ENCODE assay signal across 12 cellular contexts in the genomic region with DNA sequence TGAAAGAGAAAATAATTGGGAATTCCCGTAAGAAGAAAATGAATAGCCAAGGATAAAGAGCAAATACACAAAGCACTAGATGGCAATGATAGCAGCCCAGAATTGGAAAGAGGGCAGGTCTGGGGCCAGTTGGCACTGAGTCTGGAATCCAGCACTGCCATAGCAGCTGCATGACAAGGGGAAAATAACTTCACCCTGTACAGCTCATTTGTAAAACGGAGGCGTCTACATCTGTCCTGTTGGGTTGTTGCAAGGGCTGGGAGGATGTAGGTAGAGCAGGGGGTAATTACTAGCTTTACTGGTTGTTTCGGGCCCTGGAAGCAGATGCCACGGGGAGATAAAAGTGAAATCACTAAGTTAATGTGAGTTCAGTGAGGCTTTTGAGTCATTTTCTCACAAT.
A peak's percentile ranks its signal among the peaks of the same experiment; 100 is the strongest.
DNase-seq lines count a peak whose midpoint lies in the region; ATAC-seq and TF ChIP-seq lines count a peak whose summit lies in the region.
"Had no signal": no experiment of that assay in that cellular context is flagged by ENCODE, and none has a peak within 500 bp of the region (broad histone marks: within the 10 kb centered on the region; RNA-seq: fewer than 3 reads in every experiment).

No MANE protein-coding gene starts in this region.

- ATAC-seq in Right ventricle myocardium superior (ENCODE audit: poor library complexity) (peak; percentile 93), GM21528 (IDR thresholded peaks at IDR 0.05; ENCODE audit: low FRiP score, unreplicated experiment) (no peak)

- no peak for TF ChIP-seq CTCF in VCaP (conservative IDR thresholded peaks at IDR 0.05)
- TF ChIP-seq CTCF in GM10248 (IDR thresholded peaks at IDR 0.05; ENCODE audit: control extremely low read depth, extremely low read depth, low read depth, missing control alignments), result no peak
- TF ChIP-seq CTCF in nephron progenitor cell (IDR thresholded peaks at IDR 0.05), result no peak

- intact Hi-C loops in Right ventricle myocardium superior (cut with DNase I), result no loop called here

- H3K4me3 Mint-ChIP-seq in nephron progenitor cell, result no peak overlapping the region
- H3K4me3 Mint-ChIP-seq: activated B cell treated with CpG ODN at 0.5 μM for 24 hours had no signal

- DNase-seq in AG20443 (ENCODE audit: low spot score), result peak; percentile 67
- DNase-seq in Right ventricle myocardium superior, result peak; percentile 61
- peak; percentile 60 for DNase-seq in pons (ENCODE audit: low spot score)
- DNase-seq in GM10248 (ENCODE audit: extremely low spot score), result no peak
- no peak for DNase-seq in activated CD4-positive, alpha-beta T cell treated with anti-CD3 and anti-CD28 coated beads for 48 hours
- no peak for DNase-seq in nephron progenitor cell
- DNase-seq: activated B cell treated with CpG ODN at 0.5 μM for 24 hours; activated naive CD4-positive, alpha-beta T cell; NCI-H1694 had no signal

- H3K4me1 Mint-ChIP-seq in nephron progenitor cell, result no peaks in the 10 kb centered on the region
- H3K4me1 Mint-ChIP-seq: activated B cell treated with CpG ODN at 0.5 μM for 24 hours had no signal

- peaks cover 40% of the 10 kb centered on the region for H3K36me3 Mint-ChIP-seq in nephron progenitor cell (ENCODE audit: low read depth)

- peak overlapping the region; percentile 42; the same call in 1 of the 2 replicates for H3K27ac ChIP-seq in VCaP
- H3K27ac ChIP-seq: BLaER1 had no signal

- CTCF ChIA-PET in GM10248 (lab: Yijun Ruan, JAX), result interaction anchor here (1.5 to 1.6 kb wide), 2 partner anchors 10 to 50 kb away, joined by 3 to 4 read pairs; no protein-coding TSS in a partner anchor

- H3K27ac Mint-ChIP-seq in nephron progenitor cell, result no peak overlapping the region
- H3K27ac Mint-ChIP-seq: activated B cell treated with CpG ODN at 0.5 μM for 24 hours had no signal

- H3K9me3 Mint-ChIP-seq in nephron progenitor cell, result no peaks in the 10 kb centered on the region
- H3K9me3 Mint-ChIP-seq: activated B cell treated with CpG ODN at 0.5 μM for 24 hours had no signal

- POLR2A ChIA-PET in GM10248 (lab: Yijun Ruan, JAX), result no interaction called here

- H3K27me3 Mint-ChIP-seq in nephron progenitor cell (ENCODE audit: low read depth, poor library complexity), result no peaks in the 10 kb centered on the region

Comparison
In these comparisons a context has a peak if more than half of its experiments do, and no peak if none do; other contexts are left out.
1. DNase-seq: peak in AG20443 (single experiment), Right ventricle myocardium superior (single experiment) and pons (single experiment); none in GM10248 (single experiment), activated CD4-positive, alpha-beta T cell treated with anti-CD3 and anti-CD28 coated beads for 48 hours (single experiment) and nephron progenitor cell (single experiment).